Comparison of ENCODE assay signal across 23 cellular contexts in the genomic region with DNA sequence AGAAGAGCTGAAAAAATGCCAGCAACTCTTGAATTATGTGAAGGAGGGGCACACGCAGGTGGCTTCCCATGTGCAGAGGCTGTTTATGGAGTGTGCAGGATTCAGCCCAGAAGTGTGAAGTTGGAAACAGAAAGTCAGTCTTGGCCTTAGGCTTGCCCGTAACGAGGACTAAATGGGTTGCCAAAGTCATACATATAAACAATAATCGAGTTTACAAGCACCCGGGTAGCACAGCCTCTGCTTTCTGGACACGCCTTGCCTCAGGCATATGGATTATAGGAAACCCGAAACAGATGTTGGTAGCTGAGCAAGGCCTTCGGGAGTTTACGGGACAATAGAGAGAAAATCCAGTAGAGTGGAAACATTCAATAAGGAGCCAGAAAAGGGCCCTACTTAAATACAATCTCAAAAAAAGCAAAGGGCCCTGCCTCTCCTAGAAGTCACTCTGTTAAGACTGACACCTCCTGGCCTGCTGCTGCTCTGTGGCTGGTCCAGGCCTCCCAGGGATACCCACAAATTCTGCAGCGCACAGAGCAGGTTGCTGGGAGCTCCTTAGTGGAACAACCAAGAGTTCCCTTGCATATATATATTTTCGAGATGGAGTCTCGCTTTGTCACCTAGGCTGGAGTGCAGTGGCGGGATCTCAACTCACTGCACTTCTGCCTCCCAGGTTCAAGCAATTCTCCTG. TPM values are rescaled to one million over a fixed set of nuclear protein-coding genes. Genes with fewer than 3 reads are reported as not detected.
DNase-seq lines count a peak whose midpoint lies in the region; ATAC-seq and TF ChIP-seq lines count a peak whose summit lies in the region.
"Had no signal": no experiment of that assay in that cellular context is flagged by ENCODE, and none has a peak within 500 bp of the region (broad histone marks: within the 10 kb centered on the region; RNA-seq: fewer than 3 reads in every experiment).

No MANE protein-coding gene starts in this region.

- H3K4me2 ChIP-seq in GM23248 (ENCODE audit: unreplicated experiment): no peak overlapping the region
- H3K4me2 ChIP-seq: PC-9 had no signal

- no peaks in the 10 kb centered on the region for H3K27me3 ChIP-seq in GM23248 (replicated peaks; ENCODE audit: insufficient read depth)
- H3K27me3 ChIP-seq: adrenal gland, cardiac muscle cell, ovary had no signal

- WGBS in GM23248 (ENCODE audit: low coverage in 1 of 2, low lambda C conversion rate in 2 of 2, missing lambda C conversion rate in 2 of 2), 2 experiments: 47 to 49% methylated on average over 13 of the region's 13 CpGs

- TF ChIP-seq CTCF in AG09309 (IDR thresholded peaks at IDR 0.05; ENCODE audit: control insufficient read depth, insufficient read depth, low read depth, low read length, missing control alignments): no peak
- TF ChIP-seq CTCF in foreskin fibroblast (IDR thresholded peaks at IDR 0.05; ENCODE audit: low read depth, low read length): no peak

- H3F3A ChIP-seq in GM23248 (ENCODE audit: insufficient read depth): no peaks in the 10 kb centered on the region

- no peak overlapping the region; the same call in 1 of the 2 replicates for H2AFZ ChIP-seq in GM23248
- H2AFZ ChIP-seq: PC-9 had no signal

- H3K9ac ChIP-seq in GM23248: no peak overlapping the region

- H3K27ac ChIP-seq in GM23248: no peak overlapping the region
- H3K27ac ChIP-seq: adrenal gland, cardiac muscle cell, heart left ventricle, ovary, PC-9 had no signal

- in situ Hi-C loops in GM23248 (cut with MboI): no loop called here

- H3K9me3 ChIP-seq in GM23248 (ENCODE audit: low read depth): no peaks in the 10 kb centered on the region
- H3K9me3 ChIP-seq: adrenal gland, heart left ventricle, ovary had no signal

- peak; percentile 69 for DNase-seq in AG09309 (ENCODE audit: low read depth)
- DNase-seq in GM23248: peak; percentile 38
- peak; percentile 93 for DNase-seq in RPMI7951 (ENCODE audit: low read depth)
- peak; percentile 54 to 90 for DNase-seq in foreskin fibroblast
- no peak for DNase-seq in cerebellar nuclear complex (lab: John Stamatoyannopoulos, UW)
- DNase-seq: activated effector memory CD4-positive, alpha-beta T cell treated with Interleukin-2 at 50 U/mL for 16 hours; adrenal gland; Calu3; heart left ventricle; immature natural killer cell; naive B cell; NCI-H2029 treated with DMSO at 0.1 percent for 48 hours; NCI-H526 treated with DMSO at 0.1 percent for 48 hours; ovary; PC-9; stimulated activated CD4-positive, alpha-beta T cell treated with anti-CD3 and anti-CD28 coated beads, Interleukin-4, amount 100 ng/mL, for 24 hours had no signal

- H3K79me2 ChIP-seq in GM23248 (ENCODE audit: insufficient read depth): no peaks in the 10 kb centered on the region

- no peak overlapping the region for H3K4me3 ChIP-seq in AG09309 (ENCODE audit: control insufficient read depth, low read depth, low read length)
- H3K4me3 ChIP-seq in GM23248: no peak overlapping the region
- no peak overlapping the region for H3K4me3 ChIP-seq in foreskin fibroblast (ENCODE audit: low read depth in 1 of 2, low read length in 2 of 2)
- H3K4me3 ChIP-seq: adrenal gland, cardiac muscle cell, GM12878, heart left ventricle, ovary, PC-9 had no signal

- H3K4me1 ChIP-seq in GM23248 (ENCODE audit: insufficient read depth): no peaks in the 10 kb centered on the region
- H3K4me1 ChIP-seq: adrenal gland, heart left ventricle had no signal

- no peaks in the 10 kb centered on the region for H3K9me2 ChIP-seq in GM23248 (ENCODE audit: insufficient read depth)

- no peak for ATAC-seq in GM21529 (IDR thresholded peaks at IDR 0.05; ENCODE audit: unreplicated experiment)
- no peak for ATAC-seq in GM21381 (IDR thresholded peaks at IDR 0.05; ENCODE audit: unreplicated experiment)
- ATAC-seq in HG02759 (IDR thresholded peaks at IDR 0.05; ENCODE audit: unreplicated experiment): no peak
- ATAC-seq: esophagus mucosa, GM12878, heart left ventricle had no signal

- no peaks in the 10 kb centered on the region for H3K36me3 ChIP-seq in GM23248 (ENCODE audit: low read depth)
- H3K36me3 ChIP-seq: adrenal gland, cardiac muscle cell, heart left ventricle, ovary had no signal

- no peaks in the 10 kb centered on the region for H4K20me1 ChIP-seq in GM23248 (ENCODE audit: insufficient read depth)

RNA-seq across cellular contexts. Expression of gene SMKR1, which starts 48.5 kb away (rescaled TPM):
- total RNA-seq in GM23248 (2014; rRNA removed; shearing (Covaris generic)): not detected in 2 replicates
- polyA plus RNA-seq in GM23248 (2016; fragmentation: Nextera tagmentation; extraction: Ambion mirVana): 0.18 and 0.70 TPM in 2 replicates
- total RNA-seq in RPMI7951 (2014; rRNA removed; shearing (Covaris generic)): 0.20 and 0.24 TPM in 2 replicates
- total RNA-seq: Calu3, cardiac muscle cell, esophagus mucosa, skeletal muscle tissue had no signal

Comparison
In these comparisons a context has a peak if more than half of its experiments do, and no peak if none do; other contexts are left out.
1. DNase-seq: peak in AG09309 (single experiment), GM23248 (single experiment), RPMI7951 (single experiment) and foreskin fibroblast (2 of 2); none in cerebellar nuclear complex (0 of 2).